ENCODE assay signal across 15 cellular contexts in genomic region chr7:83469076-83469475, GRCh38.
DNase-seq lines count a peak whose midpoint lies in the region; ATAC-seq, FAIRE-seq and TF ChIP-seq lines count a peak whose summit lies in the region.
"Had no signal": no experiment of that assay in that cellular context is flagged by ENCODE, and none has a peak within 500 bp of the region (broad histone marks: within the 10 kb centered on the region; RNA-seq: fewer than 3 reads in every experiment).

No MANE protein-coding gene starts in this region.

- H3K36me3 ChIP-seq in GM23248 (ENCODE audit: low read depth) (no peaks in the 10 kb centered on the region), lower lobe of right lung (no peaks in the 10 kb centered on the region)
- H3K36me3 ChIP-seq: brain microvascular endothelial cell, heart left ventricle had no signal

- FAIRE-seq in RCC 7860 (lab: Jason Lieb, UNC) = no peak

- intact Hi-C loops in lower lobe of right lung (cut with DNase I) = no loop called here

- H2AFZ ChIP-seq in GM23248 = no peak overlapping the region

- H4K20me1 ChIP-seq in GM23248 (ENCODE audit: insufficient read depth) = no peaks in the 10 kb centered on the region

- in situ Hi-C loops in GM23248 (cut with MboI) = no loop called here

- H3K4me3 ChIP-seq in GM23248 (peak overlapping the region; percentile 51), lower lobe of right lung (no peak overlapping the region)
- H3K4me3 ChIP-seq: heart left ventricle had no signal

- H3K9me3 ChIP-seq in GM23248 (ENCODE audit: low read depth) = no peaks in the 10 kb centered on the region
- no peaks in the 10 kb centered on the region for H3K9me3 ChIP-seq in lower lobe of right lung
- H3K9me3 ChIP-seq: Caco-2, heart left ventricle had no signal

- DNase-seq in GM23248 (peak; percentile 58), RCC 7860 (ENCODE audit: low spot score) (peak; percentile 73), epithelial cell of prostate (ENCODE audit: low read depth, low spot score) (peak; percentile 24), stromal cell of bone marrow (ENCODE audit: low read depth) (peak; percentile 44), lower lobe of right lung (no peak), omental fat pad (ENCODE audit: low spot score) (no peak)
- no peak for DNase-seq in stimulated activated CD4-positive, alpha-beta T cell treated with anti-CD3 and anti-CD28 coated beads, Interleukin-2, amount 100 ng/mL, for 24 hours
- DNase-seq: activated CD4-positive, alpha-beta T cell treated with anti-CD3 and anti-CD28 coated beads, Interleukin-2, amount 50 U/mL, for 4 hours; Caco-2; effector memory CD8-positive, alpha-beta T cell; stimulated activated CD4-positive, alpha-beta T cell treated with anti-CD3 and anti-CD28 coated beads, Interleukin-4, amount 100 ng/mL, for 24 hours had no signal

- peak overlapping the region; percentile 80 for H3K4me2 ChIP-seq in GM23248 (ENCODE audit: unreplicated experiment)

- H3F3A ChIP-seq in GM23248 (ENCODE audit: insufficient read depth) = peaks cover 11% of the 10 kb centered on the region; the same call in 1 of the 2 replicates

- no peak for ATAC-seq in lower lobe of right lung
- no peak for ATAC-seq in omental fat pad (ENCODE audit: low FRiP score)
- ATAC-seq: effector memory CD8-positive, alpha-beta T cell; stimulated activated memory B cell treated with anti-CD40 and anti-IgM and Interleukin-4, amounts not matched to agents 10 μg/mL and 1 μg/mL and 100 μg/mL, for 72 hours had no signal

- WGBS in GM23248 (ENCODE audit: low coverage in 1 of 2, low lambda C conversion rate in 2 of 2, missing lambda C conversion rate in 2 of 2), 2 experiments = 1 to 2% methylated on average over 2 of the region's 2 CpGs

- H3K9ac ChIP-seq in GM23248 = 0 out of 2 replicates have a peak overlapping the region, but pooled peaks have one; percentile 43

- no peaks in the 10 kb centered on the region; the same call in 1 of the 2 replicates for H3K4me1 ChIP-seq in GM23248 (ENCODE audit: insufficient read depth)
- H3K4me1 ChIP-seq in lower lobe of right lung = no peaks in the 10 kb centered on the region
- H3K4me1 ChIP-seq: Caco-2 had no signal

- no peaks in the 10 kb centered on the region for H3K79me2 ChIP-seq in GM23248 (ENCODE audit: insufficient read depth)

- TF ChIP-seq CTCF in lower lobe of right lung (IDR thresholded peaks at IDR 0.05) = no peak
- no peak for TF ChIP-seq CTCF in omental fat pad (IDR thresholded peaks at IDR 0.05)

- H3K27me3 ChIP-seq in GM23248 (replicated peaks; ENCODE audit: insufficient read depth) (no peaks in the 10 kb centered on the region), lower lobe of right lung (ENCODE audit: low read depth) (no peaks in the 10 kb centered on the region)
- H3K27me3 ChIP-seq: brain microvascular endothelial cell, heart left ventricle had no signal

- H3K9me2 ChIP-seq in GM23248 (ENCODE audit: insufficient read depth) = no peaks in the 10 kb centered on the region

- H3K27ac ChIP-seq in GM23248 (peak overlapping the region; percentile 72), epithelial cell of prostate (peak overlapping the region; percentile 52), lower lobe of right lung (no peak overlapping the region)
- H3K27ac ChIP-seq: heart left ventricle, HL-60 had no signal

Comparison
In these comparisons a context has a peak if more than half of its experiments do, and no peak if none do; other contexts are left out.
1. DNase-seq: peak in GM23248 (single experiment), RCC 7860 (single experiment), epithelial cell of prostate (single experiment) and stromal cell of bone marrow (single experiment); none in stimulated activated CD4-positive, alpha-beta T cell treated with anti-CD3 and anti-CD28 coated beads, Interleukin-2, amount 100 ng/mL, for 24 hours (0 of 2), lower lobe of right lung (single experiment) and omental fat pad (single experiment).